In the genomic region with DNA sequence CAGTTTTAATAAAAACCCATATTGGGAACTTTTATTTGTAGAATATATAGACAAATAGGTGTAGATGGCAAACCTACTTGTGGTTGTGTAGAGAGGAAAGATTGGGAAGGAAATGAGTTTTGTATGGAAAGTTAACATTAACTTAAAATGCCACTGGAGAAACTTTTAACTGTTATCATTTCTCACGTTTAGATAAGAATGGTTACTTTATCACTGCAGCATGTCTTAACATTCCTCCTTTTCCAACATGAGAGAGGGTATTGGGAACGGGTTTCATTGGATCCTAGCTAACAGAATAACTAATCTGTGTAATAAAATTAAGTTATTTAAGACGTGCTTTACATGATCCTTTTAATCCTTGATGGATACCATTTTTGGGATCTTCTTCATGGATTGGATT, we compare ENCODE assay signal across 8 cellular contexts. TPM values are rescaled to one million over a fixed set of nuclear protein-coding genes. Genes with fewer than 3 reads are reported as not detected.
A peak's percentile ranks its signal among the peaks of the same experiment; 100 is the strongest.
DNase-seq lines count a peak whose midpoint lies in the region; TF ChIP-seq lines count a peak whose summit lies in the region.

No MANE protein-coding gene starts in this region.

- H3K36me3 Mint-ChIP-seq in brain, result peaks cover 10% of the 10 kb centered on the region
- H3K36me3 Mint-ChIP-seq in mesothelial cell of epicardium, result peaks cover 3% of the 10 kb centered on the region

- H3K27me3 ChIP-seq in HL-60 (ENCODE audit: insufficient read depth, poor library complexity, severe bottlenecking), result no peaks in the 10 kb centered on the region

- CTCF ChIA-PET in HEK293T (lab: Yijun Ruan, JAX), result interaction anchor here (0.7 kb wide), 1 partner anchor 72 kb away, joined by 3 read pairs; no protein-coding TSS in a partner anchor

- POLR2A ChIA-PET in HEK293T (lab: Yijun Ruan, JAX), result no interaction called here

- H3K4me3 ChIP-seq in HL-60 (replicated peaks; ENCODE audit: insufficient read depth, low read length), result peak overlapping the region; percentile 87

- H3K27ac Mint-ChIP-seq in brain (peak overlapping the region; percentile 62 to 100 (median 99)), mesothelial cell of epicardium (peak overlapping the region; percentile 100)

- peak overlapping the region; percentile 99 for H3K27ac ChIP-seq in 22Rv1
- H3K27ac ChIP-seq in HL-60 (replicated peaks), result peak overlapping the region; percentile 98

- H3K4me1 Mint-ChIP-seq in brain (peaks cover 69% of the 10 kb centered on the region), mesothelial cell of epicardium (peaks cover 30% of the 10 kb centered on the region)

- peaks cover 0 to 3% (median 0%) of the 10 kb centered on the region in 5 experiments for H3K9me3 Mint-ChIP-seq in brain
- H3K9me3 Mint-ChIP-seq in mesothelial cell of epicardium, result no peaks in the 10 kb centered on the region

- DNase-seq in HL-60 (ENCODE audit: low read depth in 1 of 2, low spot score in 1 of 2) (no peak), mesothelial cell of epicardium (ENCODE audit: low spot score in 2 of 2, unreplicated experiment in 2 of 2) (no peak), COLO668 (lab: John Stamatoyannopoulos, UW; ENCODE audit: unreplicated experiment) (no peak), NCI-H1048 (lab: John Stamatoyannopoulos, UW) (no peak), NCI-H510A treated with DMSO at 0.1 percent for 48 hours (lab: John Stamatoyannopoulos, UW) (no peak), HEK293T (ENCODE audit: extremely low spot score) (no peak)

- no peak for TF ChIP-seq CTCF in 22Rv1 (IDR thresholded peaks at IDR 0.05)
- TF ChIP-seq CTCF in HL-60 (IDR thresholded peaks at IDR 0.05; ENCODE audit: insufficient read depth, low read length), result no peak
- TF ChIP-seq CTCF in brain (conservative IDR thresholded peaks at IDR 0.05), result no peak
- no peak for TF ChIP-seq CTCF in mesothelial cell of epicardium (IDR thresholded peaks at IDR 0.05; ENCODE audit: unreplicated experiment)

- H3K4me3 Mint-ChIP-seq in brain (peak overlapping the region; percentile 89 to 100 (median 96)), mesothelial cell of epicardium (peak overlapping the region; percentile 96)

- H3K27me3 Mint-ChIP-seq in brain (peaks cover 16% of the 10 kb centered on the region), mesothelial cell of epicardium (ENCODE audit: low read depth) (no peaks in the 10 kb centered on the region)

TF ChIP-seq in HEK293T, 16 proteins besides CTCF, POLR2A, EP300 and RAD21:
- no peak for TF ChIP-seq ELF4 (IDR thresholded peaks at IDR 0.05)
- no peak for TF ChIP-seq TARDBP (IDR thresholded peaks at IDR 0.05)
- no peak for TF ChIP-seq BHLHE40 (IDR thresholded peaks at IDR 0.05; ENCODE audit: borderline replicate concordance)
- no peak for TF ChIP-seq FOXA1 (IDR thresholded peaks at IDR 0.05)
- TF ChIP-seq SP1 (IDR thresholded peaks at IDR 0.05), result no peak
- TF ChIP-seq NFRKB (IDR thresholded peaks at IDR 0.05), result no peak
- no peak for TF ChIP-seq HDGF (IDR thresholded peaks at IDR 0.05; ENCODE audit: borderline replicate concordance)
- TF ChIP-seq LEF1 (IDR thresholded peaks at IDR 0.05; ENCODE audit: borderline replicate concordance), result no peak
- no peak for TF ChIP-seq FOXK2 (IDR thresholded peaks at IDR 0.05)
- TF ChIP-seq SUZ12 (IDR thresholded peaks at IDR 0.05), result no peak
- no peak for TF ChIP-seq FOXM1 (IDR thresholded peaks at IDR 0.05; ENCODE audit: borderline replicate concordance)
- TF ChIP-seq ZNF384 (IDR thresholded peaks at IDR 0.05), result no peak
- TF ChIP-seq CTBP1 (IDR thresholded peaks at IDR 0.05; ENCODE audit: borderline replicate concordance), result no peak
- TF ChIP-seq ARNT (IDR thresholded peaks at IDR 0.05), result no peak
- TF ChIP-seq, protein P1, sequence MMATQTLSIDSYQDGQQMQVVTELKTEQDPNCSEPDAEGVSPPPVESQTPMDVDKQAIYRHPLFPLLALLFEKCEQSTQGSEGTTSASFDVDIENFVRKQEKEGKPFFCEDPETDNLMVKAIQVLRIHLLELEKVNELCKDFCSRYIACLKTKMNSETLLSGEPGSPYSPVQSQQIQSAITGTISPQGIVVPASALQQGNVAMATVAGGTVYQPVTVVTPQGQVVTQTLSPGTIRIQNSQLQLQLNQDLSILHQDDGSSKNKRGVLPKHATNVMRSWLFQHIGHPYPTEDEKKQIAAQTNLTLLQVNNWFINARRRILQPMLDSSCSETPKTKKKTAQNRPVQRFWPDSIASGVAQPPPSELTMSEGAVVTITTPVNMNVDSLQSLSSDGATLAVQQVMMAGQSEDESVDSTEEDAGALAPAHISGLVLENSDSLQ (IDR thresholded peaks at IDR 0.05), result no peak
- no peak for TF ChIP-seq L3MBTL2 (conservative IDR thresholded peaks at IDR 0.05)

RNA-seq across cellular contexts. Expression of gene LUC7L2, which starts 1.8 kb away (rescaled TPM):
- 74.7 TPM for polyA plus RNA-seq in brain (ENCODE audit: insufficient read depth, low read depth, low replicate concordance)
- total RNA-seq in mesothelial cell of epicardium, result 137 to 145 TPM (median 142 TPM) in 3 replicates

RNA-seq across cellular contexts. Expression of gene FMC1, which starts 20.4 kb away (rescaled TPM):
- 73.5 TPM for polyA plus RNA-seq in brain (ENCODE audit: insufficient read depth, low read depth, low replicate concordance)
- total RNA-seq in mesothelial cell of epicardium, result 10.4 to 14.7 TPM (median 10.7 TPM) in 3 replicates
